Comparison of ENCODE assay signal across 1 cellular context in genomic region chr4:73435984-73436383, GRCh38.
A peak's percentile ranks its signal among the peaks of the same experiment; 100 is the strongest.
TF ChIP-seq lines count a peak whose summit lies in the region.

AFP (plus strand) TSS chr4:73436221; CDS start chr4:73436263, 42 bp downstream.

TF ChIP-seq in HepG2, 621 proteins besides CTCF, POLR2A, EP300 and RAD21 (continued from another document and continues in another):
- TF ChIP-seq ZNF318 (CRISPR knock-in tag; IDR thresholded peaks at IDR 0.05) = no peak
- TF ChIP-seq SOX6 (IDR thresholded peaks at IDR 0.05) = no peak
- TF ChIP-seq SOX6 (CRISPR knock-in tag; IDR thresholded peaks at IDR 0.05) = no peak; the same call in 1 of the 2 replicates
- no peak for TF ChIP-seq ZNF670 (CRISPR knock-in tag; IDR thresholded peaks at IDR 0.05; ENCODE audit: borderline replicate concordance)
- TF ChIP-seq ZNF547 (CRISPR knock-in tag; IDR thresholded peaks at IDR 0.05) = no peak
- TF ChIP-seq SUZ12 (IDR thresholded peaks at IDR 0.05; ENCODE audit: low read depth, low read length) = no peak
- TF ChIP-seq RAD51 (IDR thresholded peaks at IDR 0.05; ENCODE audit: borderline replicate concordance) = no peak
- no peak for TF ChIP-seq RFX1 (IDR thresholded peaks at IDR 0.05)
- no peak for TF ChIP-seq PAF1 (CRISPR knock-in tag; IDR thresholded peaks at IDR 0.05)
- no peak for TF ChIP-seq ZNF766 (CRISPR knock-in tag; IDR thresholded peaks at IDR 0.05; ENCODE audit: borderline replicate concordance)
- no peak for TF ChIP-seq SYNCRIP (IDR thresholded peaks at IDR 0.05; ENCODE audit: insufficient read depth, low read depth, low read length)
- TF ChIP-seq MLXIP (CRISPR knock-in tag; IDR thresholded peaks at IDR 0.05; ENCODE audit: borderline replicate concordance) = peak; percentile 61; the same call in 1 of the 2 replicates
- TF ChIP-seq KAT7 (CRISPR knock-in tag; IDR thresholded peaks at IDR 0.05; ENCODE audit: borderline replicate concordance) = no peak
- TF ChIP-seq, protein P1, sequence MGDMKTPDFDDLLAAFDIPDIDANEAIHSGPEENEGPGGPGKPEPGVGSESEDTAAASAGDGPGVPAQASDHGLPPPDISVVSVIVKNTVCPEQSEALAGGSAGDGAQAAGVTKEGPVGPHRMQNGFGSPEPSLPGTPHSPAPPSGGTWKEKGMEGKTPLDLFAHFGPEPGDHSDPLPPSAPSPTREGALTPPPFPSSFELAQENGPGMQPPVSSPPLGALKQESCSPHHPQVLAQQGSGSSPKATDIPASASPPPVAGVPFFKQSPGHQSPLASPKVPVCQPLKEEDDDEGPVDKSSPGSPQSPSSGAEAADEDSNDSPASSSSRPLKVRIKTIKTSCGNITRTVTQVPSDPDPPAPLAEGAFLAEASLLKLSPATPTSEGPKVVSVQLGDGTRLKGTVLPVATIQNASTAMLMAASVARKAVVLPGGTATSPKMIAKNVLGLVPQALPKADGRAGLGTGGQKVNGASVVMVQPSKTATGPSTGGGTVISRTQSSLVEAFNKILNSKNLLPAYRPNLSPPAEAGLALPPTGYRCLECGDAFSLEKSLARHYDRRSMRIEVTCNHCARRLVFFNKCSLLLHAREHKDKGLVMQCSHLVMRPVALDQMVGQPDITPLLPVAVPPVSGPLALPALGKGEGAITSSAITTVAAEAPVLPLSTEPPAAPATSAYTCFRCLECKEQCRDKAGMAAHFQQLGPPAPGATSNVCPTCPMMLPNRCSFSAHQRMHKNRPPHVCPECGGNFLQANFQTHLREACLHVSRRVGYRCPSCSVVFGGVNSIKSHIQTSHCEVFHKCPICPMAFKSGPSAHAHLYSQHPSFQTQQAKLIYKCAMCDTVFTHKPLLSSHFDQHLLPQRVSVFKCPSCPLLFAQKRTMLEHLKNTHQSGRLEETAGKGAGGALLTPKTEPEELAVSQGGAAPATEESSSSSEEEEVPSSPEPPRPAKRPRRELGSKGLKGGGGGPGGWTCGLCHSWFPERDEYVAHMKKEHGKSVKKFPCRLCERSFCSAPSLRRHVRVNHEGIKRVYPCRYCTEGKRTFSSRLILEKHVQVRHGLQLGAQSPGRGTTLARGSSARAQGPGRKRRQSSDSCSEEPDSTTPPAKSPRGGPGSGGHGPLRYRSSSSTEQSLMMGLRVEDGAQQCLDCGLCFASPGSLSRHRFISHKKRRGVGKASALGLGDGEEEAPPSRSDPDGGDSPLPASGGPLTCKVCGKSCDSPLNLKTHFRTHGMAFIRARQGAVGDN (CRISPR knock-in tag; IDR thresholded peaks at IDR 0.05) = no peak
- TF ChIP-seq, protein P2, sequence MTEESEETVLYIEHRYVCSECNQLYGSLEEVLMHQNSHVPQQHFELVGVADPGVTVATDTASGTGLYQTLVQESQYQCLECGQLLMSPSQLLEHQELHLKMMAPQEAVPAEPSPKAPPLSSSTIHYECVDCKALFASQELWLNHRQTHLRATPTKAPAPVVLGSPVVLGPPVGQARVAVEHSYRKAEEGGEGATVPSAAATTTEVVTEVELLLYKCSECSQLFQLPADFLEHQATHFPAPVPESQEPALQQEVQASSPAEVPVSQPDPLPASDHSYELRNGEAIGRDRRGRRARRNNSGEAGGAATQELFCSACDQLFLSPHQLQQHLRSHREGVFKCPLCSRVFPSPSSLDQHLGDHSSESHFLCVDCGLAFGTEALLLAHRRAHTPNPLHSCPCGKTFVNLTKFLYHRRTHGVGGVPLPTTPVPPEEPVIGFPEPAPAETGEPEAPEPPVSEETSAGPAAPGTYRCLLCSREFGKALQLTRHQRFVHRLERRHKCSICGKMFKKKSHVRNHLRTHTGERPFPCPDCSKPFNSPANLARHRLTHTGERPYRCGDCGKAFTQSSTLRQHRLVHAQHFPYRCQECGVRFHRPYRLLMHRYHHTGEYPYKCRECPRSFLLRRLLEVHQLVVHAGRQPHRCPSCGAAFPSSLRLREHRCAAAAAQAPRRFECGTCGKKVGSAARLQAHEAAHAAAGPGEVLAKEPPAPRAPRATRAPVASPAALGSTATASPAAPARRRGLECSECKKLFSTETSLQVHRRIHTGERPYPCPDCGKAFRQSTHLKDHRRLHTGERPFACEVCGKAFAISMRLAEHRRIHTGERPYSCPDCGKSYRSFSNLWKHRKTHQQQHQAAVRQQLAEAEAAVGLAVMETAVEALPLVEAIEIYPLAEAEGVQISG (CRISPR knock-in tag; IDR thresholded peaks at IDR 0.05) = no peak
- peak; percentile 39; the same call in 1 of the 2 replicates for TF ChIP-seq SAP130 (CRISPR knock-in tag; IDR thresholded peaks at IDR 0.05; ENCODE audit: low read depth)
- TF ChIP-seq NCOA1 (CRISPR knock-in tag; IDR thresholded peaks at IDR 0.05) = no peak
- TF ChIP-seq ZNF788 (CRISPR knock-in tag; IDR thresholded peaks at IDR 0.05; ENCODE audit: borderline replicate concordance) = no peak
- TF ChIP-seq SRSF9 (IDR thresholded peaks at IDR 0.05; ENCODE audit: borderline replicate concordance, insufficient read depth, low read depth, low read length, poor library complexity, severe bottlenecking) = no peak
- TF ChIP-seq ZNF737 (CRISPR knock-in tag; IDR thresholded peaks at IDR 0.05; ENCODE audit: borderline replicate concordance) = no peak
- no peak for TF ChIP-seq PHF5A (CRISPR knock-in tag; IDR thresholded peaks at IDR 0.05; ENCODE audit: low read depth, unreplicated experiment)
- TF ChIP-seq PHF20 (CRISPR knock-in tag; IDR thresholded peaks at IDR 0.05) = no peak
- TF ChIP-seq ZSCAN20 (CRISPR knock-in tag; IDR thresholded peaks at IDR 0.05; ENCODE audit: borderline replicate concordance) = no peak
- no peak for TF ChIP-seq PLSCR1 (CRISPR knock-in tag; IDR thresholded peaks at IDR 0.05; ENCODE audit: borderline replicate concordance)
- TF ChIP-seq ZNF569 (CRISPR knock-in tag; IDR thresholded peaks at IDR 0.05; ENCODE audit: borderline replicate concordance) = no peak
- TF ChIP-seq ZBTB7B (CRISPR knock-in tag; IDR thresholded peaks at IDR 0.05) = no peak
- TF ChIP-seq NR2F6 (IDR thresholded peaks at IDR 0.05) = no peak
- no peak for TF ChIP-seq NR2F6 (CRISPR knock-in tag; IDR thresholded peaks at IDR 0.05)
- TF ChIP-seq ZNF512B (CRISPR knock-in tag; IDR thresholded peaks at IDR 0.05; ENCODE audit: borderline replicate concordance) = no peak
- TF ChIP-seq, protein P3, sequence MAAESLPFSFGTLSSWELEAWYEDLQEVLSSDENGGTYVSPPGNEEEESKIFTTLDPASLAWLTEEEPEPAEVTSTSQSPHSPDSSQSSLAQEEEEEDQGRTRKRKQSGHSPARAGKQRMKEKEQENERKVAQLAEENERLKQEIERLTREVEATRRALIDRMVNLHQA (CRISPR knock-in tag; IDR thresholded peaks at IDR 0.05) = no peak
- TF ChIP-seq LCORL (IDR thresholded peaks at IDR 0.05) = no peak
- TF ChIP-seq LCORL (CRISPR knock-in tag; IDR thresholded peaks at IDR 0.05) = no peak
- no peak for TF ChIP-seq HOXA3 (CRISPR knock-in tag; IDR thresholded peaks at IDR 0.05)
- TF ChIP-seq HNRNPH1 (optimal IDR thresholded peaks at IDR 0.05; ENCODE audit: low read depth, low read length) = no peak
- TF ChIP-seq NR0B2 (CRISPR knock-in tag; IDR thresholded peaks at IDR 0.05) = no peak
- no peak for TF ChIP-seq ZNF44 (CRISPR knock-in tag; IDR thresholded peaks at IDR 0.05)
- TF ChIP-seq BHLHE40 (IDR thresholded peaks at IDR 0.05; ENCODE audit: low read length) = no peak
- no peak for TF ChIP-seq ZNF446 (CRISPR knock-in tag; IDR thresholded peaks at IDR 0.05)
- TF ChIP-seq STAG1 (CRISPR knock-in tag; IDR thresholded peaks at IDR 0.05) = no peak
- TF ChIP-seq ZNF841 (CRISPR knock-in tag; IDR thresholded peaks at IDR 0.05; ENCODE audit: borderline replicate concordance) = no peak
- TF ChIP-seq KLF11 (CRISPR knock-in tag; IDR thresholded peaks at IDR 0.05) = no peak
